ENCODE assay signal across 12 cellular contexts in genomic region chr4:88616275-88616996, GRCh38. TPM values are rescaled to one million over a fixed set of nuclear protein-coding genes. Genes with fewer than 3 reads are reported as not detected.
DNase-seq lines count a peak whose midpoint lies in the region; ATAC-seq and TF ChIP-seq lines count a peak whose summit lies in the region.
"Had no signal": no experiment of that assay in that cellular context is flagged by ENCODE, and none has a peak within 500 bp of the region (broad histone marks: within the 10 kb centered on the region; RNA-seq: fewer than 3 reads in every experiment).

No MANE protein-coding gene starts in this region.

- H3K36me3 ChIP-seq in BE2C (no peaks in the 10 kb centered on the region), tibial nerve (peaks cover 0 to 4% (median 0%) of the 10 kb centered on the region in 3 donors), gastroesophageal sphincter (no peaks in the 10 kb centered on the region)

- TF ChIP-seq EP300 in tibial nerve (IDR thresholded peaks at IDR 0.05) (no peak), gastroesophageal sphincter (IDR thresholded peaks at IDR 0.05) (no peak)

- in situ Hi-C loops in astrocyte of the spinal cord (cut with HindIII; ENCODE audit: low sequenced_read_pairs): no loop called here

- H3K4me3 ChIP-seq in astrocyte of the spinal cord (ENCODE audit: low read depth, low read length): no peak overlapping the region
- H3K4me3 ChIP-seq in BE2C (ENCODE audit: low read depth, low read length): no peak overlapping the region
- H3K4me3 ChIP-seq in tibial nerve: no peak overlapping the region
- no peak overlapping the region for H3K4me3 ChIP-seq in gastroesophageal sphincter

- no peak for TF ChIP-seq CTCF in astrocyte of the spinal cord (IDR thresholded peaks at IDR 0.05; ENCODE audit: low read depth, low read length)
- TF ChIP-seq CTCF in BE2C (IDR thresholded peaks at IDR 0.05; ENCODE audit: low read depth, low read length): no peak
- no peak for TF ChIP-seq CTCF in tibial nerve (IDR thresholded peaks at IDR 0.05)
- TF ChIP-seq CTCF in gastroesophageal sphincter (IDR thresholded peaks at IDR 0.05): no peak

- TF ChIP-seq POLR2A in tibial nerve (IDR thresholded peaks at IDR 0.05): no peak
- TF ChIP-seq POLR2A in gastroesophageal sphincter (IDR thresholded peaks at IDR 0.05): no peak

- peak; percentile 79 for DNase-seq in AG08395 (ENCODE audit: low spot score)
- peak; percentile 65 for DNase-seq in HCEC 1CT
- DNase-seq in astrocyte of the spinal cord (ENCODE audit: low read depth, low spot score): peak; percentile 82
- peak; percentile 95 for DNase-seq in myocyte (ENCODE audit: low read depth)
- DNase-seq in BE2C: no peak
- DNase-seq in tibial nerve (ENCODE audit: low spot score in 2 of 2): no peak
- DNase-seq in NCI-H2227 (lab: John Stamatoyannopoulos, UW; ENCODE audit: unreplicated experiment): no peak
- DNase-seq: activated CD8-positive, alpha-beta memory T cell treated with anti-CD3 and anti-CD28 coated beads, Interleukin-2, amount 50 U/mL, for 4 hours; naive B cell; NCI-H1092 treated with DMSO at 0.1 percent for 48 hours; NCI-H526 had no signal

- H3K4me1 ChIP-seq in BE2C (peaks cover 12% of the 10 kb centered on the region), tibial nerve (peaks cover 0 to 60% (median 23%) of the 10 kb centered on the region in 4 donors), gastroesophageal sphincter (peaks cover 16 to 54% (median 26%) of the 10 kb centered on the region in 3 donors)

- 76 to 79% methylated on average over 2 of the region's 2 CpGs for WGBS in tibial nerve, 2 donors
- 95 to 100% methylated on average over 1 to 2 of the region's 2 CpGs for WGBS in gastroesophageal sphincter (ENCODE audit: low coverage in 1 of 2), 2 donors

- ATAC-seq in gastroesophageal sphincter: no peak

- no peaks in the 10 kb centered on the region for H3K27me3 ChIP-seq in BE2C
- H3K27me3 ChIP-seq in tibial nerve: no peaks in the 10 kb centered on the region
- no peaks in the 10 kb centered on the region for H3K27me3 ChIP-seq in gastroesophageal sphincter

- no peaks in the 10 kb centered on the region for H3K9me3 ChIP-seq in BE2C
- H3K9me3 ChIP-seq in tibial nerve: no peaks in the 10 kb centered on the region
- H3K9me3 ChIP-seq in gastroesophageal sphincter: no peaks in the 10 kb centered on the region

- H3K27ac ChIP-seq in tibial nerve (peak overlapping the region in 1 of 4 donors; percentile 47), gastroesophageal sphincter (no peak overlapping the region)

RNA-seq across cellular contexts. Expression of gene HERC3, which starts 24.2 kb away (rescaled TPM):
- 11.1 and 12.5 TPM in 2 replicates for total RNA-seq in myocyte
- 7.1 TPM for polyA plus RNA-seq in myocyte (2012)
- 4.8 TPM for polyA plus RNA-seq in BE2C (2012; ENCODE audit: insufficient read depth, insufficient read length, low read depth)
- 10 to 100 TPM; 30.0 to 61.0 (median 42.0) TPM for total RNA-seq in tibial nerve
- total RNA-seq in gastroesophageal sphincter: 10 to 100 TPM; 45.0 to 60.7 (median 51.9) TPM

Comparison
In these comparisons a context has a peak if more than half of its experiments do, and no peak if none do; other contexts are left out.
1. DNase-seq: peak in AG08395 (single experiment), HCEC 1CT (single experiment), astrocyte of the spinal cord (single experiment) and myocyte (single experiment); none in BE2C (single experiment), tibial nerve (0 of 2) and NCI-H2227 (single experiment).